1 cellular context compared by ENCODE assay signal in the genomic region with DNA sequence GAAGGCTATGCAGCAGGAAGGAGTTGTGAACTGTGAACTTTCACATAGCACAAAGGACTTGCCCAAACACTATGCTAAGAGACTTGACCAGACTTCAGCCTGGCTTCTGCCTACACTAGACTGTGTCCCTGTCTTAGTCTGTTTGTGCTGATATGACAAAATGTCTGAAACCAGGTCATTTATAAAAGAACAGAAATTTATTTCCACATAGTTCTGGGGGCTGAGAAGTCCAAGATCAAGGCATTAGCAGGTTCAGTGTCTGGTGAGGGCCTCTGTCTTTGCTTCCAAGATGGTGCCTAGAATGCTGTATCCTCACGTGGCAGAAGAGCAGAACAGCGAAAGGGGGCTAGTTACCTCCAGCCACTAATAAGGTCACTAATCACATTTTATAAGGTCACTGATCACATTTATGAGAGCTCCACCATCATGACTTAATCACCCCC.
TF ChIP-seq lines count a peak whose summit lies in the region.

No MANE protein-coding gene starts in this region.

TF ChIP-seq in HepG2, 621 proteins besides CTCF, POLR2A, EP300 and RAD21 (continued from another document and continues in another):
- TF ChIP-seq, protein P1, sequence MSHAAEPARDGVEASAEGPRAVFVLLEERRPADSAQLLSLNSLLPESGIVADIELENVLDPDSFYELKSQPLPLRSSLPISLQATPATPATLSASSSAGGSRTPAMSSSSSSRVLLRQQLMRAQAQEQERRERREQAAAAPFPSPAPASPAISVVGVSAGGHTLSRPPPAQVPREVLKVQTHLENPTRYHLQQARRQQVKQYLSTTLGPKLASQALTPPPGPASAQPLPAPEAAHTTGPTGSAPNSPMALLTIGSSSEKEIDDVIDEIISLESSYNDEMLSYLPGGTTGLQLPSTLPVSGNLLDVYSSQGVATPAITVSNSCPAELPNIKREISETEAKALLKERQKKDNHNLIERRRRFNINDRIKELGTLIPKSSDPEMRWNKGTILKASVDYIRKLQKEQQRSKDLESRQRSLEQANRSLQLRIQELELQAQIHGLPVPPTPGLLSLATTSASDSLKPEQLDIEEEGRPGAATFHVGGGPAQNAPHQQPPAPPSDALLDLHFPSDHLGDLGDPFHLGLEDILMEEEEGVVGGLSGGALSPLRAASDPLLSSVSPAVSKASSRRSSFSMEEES (CRISPR knock-in tag; IDR thresholded peaks at IDR 0.05), result no peak
- no peak for TF ChIP-seq SMAD3 (CRISPR knock-in tag; IDR thresholded peaks at IDR 0.05)
- peak; percentile 98 for TF ChIP-seq MAFK (conservative IDR thresholded peaks at IDR 0.05 in 1 of 2, IDR thresholded peaks at IDR 0.05 in 1 of 2; ENCODE audit: low read length in 2 of 2)
- TF ChIP-seq ATRX (CRISPR knock-in tag; IDR thresholded peaks at IDR 0.05; ENCODE audit: borderline replicate concordance), result no peak
- TF ChIP-seq, protein P2, sequence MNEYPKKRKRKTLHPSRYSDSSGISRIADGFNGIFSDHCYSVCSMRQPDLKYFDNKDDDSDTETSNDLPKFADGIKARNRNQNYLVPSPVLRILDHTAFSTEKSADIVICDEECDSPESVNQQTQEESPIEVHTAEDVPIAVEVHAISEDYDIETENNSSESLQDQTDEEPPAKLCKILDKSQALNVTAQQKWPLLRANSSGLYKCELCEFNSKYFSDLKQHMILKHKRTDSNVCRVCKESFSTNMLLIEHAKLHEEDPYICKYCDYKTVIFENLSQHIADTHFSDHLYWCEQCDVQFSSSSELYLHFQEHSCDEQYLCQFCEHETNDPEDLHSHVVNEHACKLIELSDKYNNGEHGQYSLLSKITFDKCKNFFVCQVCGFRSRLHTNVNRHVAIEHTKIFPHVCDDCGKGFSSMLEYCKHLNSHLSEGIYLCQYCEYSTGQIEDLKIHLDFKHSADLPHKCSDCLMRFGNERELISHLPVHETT (CRISPR knock-in tag; conservative IDR thresholded peaks at IDR 0.05), result no peak
- peak; percentile 29; the same call in 1 of the 2 replicates for TF ChIP-seq ZNF44 (CRISPR knock-in tag; IDR thresholded peaks at IDR 0.05)
- TF ChIP-seq ZMYM4 (CRISPR knock-in tag; IDR thresholded peaks at IDR 0.05), result peak; percentile 64
- TF ChIP-seq ZFP36L2 (CRISPR knock-in tag; IDR thresholded peaks at IDR 0.05), result no peak
- TF ChIP-seq, protein P3, sequence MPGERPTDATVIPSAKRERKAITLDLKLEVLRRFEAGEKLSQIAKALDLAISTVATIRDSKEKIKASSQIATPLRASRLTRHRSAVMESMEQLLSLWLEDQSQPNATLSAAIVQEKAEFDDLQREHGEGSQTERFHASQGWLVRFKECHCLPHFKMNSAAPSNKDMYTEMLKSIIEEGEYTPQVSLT (CRISPR knock-in tag; IDR thresholded peaks at IDR 0.05; ENCODE audit: borderline replicate concordance, low read depth), result no peak
- no peak for TF ChIP-seq MYC (CRISPR knock-in tag; IDR thresholded peaks at IDR 0.05; ENCODE audit: borderline replicate concordance)
- no peak for TF ChIP-seq HDAC6 (IDR thresholded peaks at IDR 0.05; ENCODE audit: low read depth, low read length)
- TF ChIP-seq, protein P4, sequence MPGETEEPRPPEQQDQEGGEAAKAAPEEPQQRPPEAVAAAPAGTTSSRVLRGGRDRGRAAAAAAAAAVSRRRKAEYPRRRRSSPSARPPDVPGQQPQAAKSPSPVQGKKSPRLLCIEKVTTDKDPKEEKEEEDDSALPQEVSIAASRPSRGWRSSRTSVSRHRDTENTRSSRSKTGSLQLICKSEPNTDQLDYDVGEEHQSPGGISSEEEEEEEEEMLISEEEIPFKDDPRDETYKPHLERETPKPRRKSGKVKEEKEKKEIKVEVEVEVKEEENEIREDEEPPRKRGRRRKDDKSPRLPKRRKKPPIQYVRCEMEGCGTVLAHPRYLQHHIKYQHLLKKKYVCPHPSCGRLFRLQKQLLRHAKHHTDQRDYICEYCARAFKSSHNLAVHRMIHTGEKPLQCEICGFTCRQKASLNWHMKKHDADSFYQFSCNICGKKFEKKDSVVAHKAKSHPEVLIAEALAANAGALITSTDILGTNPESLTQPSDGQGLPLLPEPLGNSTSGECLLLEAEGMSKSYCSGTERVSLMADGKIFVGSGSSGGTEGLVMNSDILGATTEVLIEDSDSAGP (CRISPR knock-in tag; IDR thresholded peaks at IDR 0.05; ENCODE audit: borderline replicate concordance), result no peak
- TF ChIP-seq, protein P5, sequence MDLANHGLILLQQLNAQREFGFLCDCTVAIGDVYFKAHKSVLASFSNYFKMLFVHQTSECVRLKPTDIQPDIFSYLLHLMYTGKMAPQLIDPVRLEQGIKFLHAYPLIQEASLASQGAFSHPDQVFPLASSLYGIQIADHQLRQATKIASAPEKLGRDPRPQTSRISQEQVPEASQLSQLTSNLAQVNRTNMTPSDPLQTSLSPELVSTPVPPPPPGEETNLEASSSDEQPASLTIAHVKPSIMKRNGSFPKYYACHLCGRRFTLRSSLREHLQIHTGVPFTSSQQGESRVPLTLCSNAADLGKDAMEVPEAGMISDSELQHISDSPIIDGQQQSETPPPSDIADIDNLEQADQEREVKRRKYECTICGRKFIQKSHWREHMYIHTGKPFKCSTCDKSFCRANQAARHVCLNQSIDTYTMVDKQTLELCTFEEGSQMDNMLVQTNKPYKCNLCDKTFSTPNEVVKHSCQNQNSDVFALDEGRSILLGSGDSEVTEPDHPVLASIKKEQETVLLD (CRISPR knock-in tag; IDR thresholded peaks at IDR 0.05; ENCODE audit: low read depth), result no peak
- TF ChIP-seq, protein P6, sequence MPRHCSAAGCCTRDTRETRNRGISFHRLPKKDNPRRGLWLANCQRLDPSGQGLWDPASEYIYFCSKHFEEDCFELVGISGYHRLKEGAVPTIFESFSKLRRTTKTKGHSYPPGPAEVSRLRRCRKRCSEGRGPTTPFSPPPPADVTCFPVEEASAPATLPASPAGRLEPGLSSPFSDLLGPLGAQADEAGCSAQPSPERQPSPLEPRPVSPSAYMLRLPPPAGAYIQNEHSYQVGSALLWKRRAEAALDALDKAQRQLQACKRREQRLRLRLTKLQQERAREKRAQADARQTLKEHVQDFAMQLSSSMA (CRISPR knock-in tag; IDR thresholded peaks at IDR 0.05), result no peak
- TF ChIP-seq CENPT (CRISPR knock-in tag; IDR thresholded peaks at IDR 0.05; ENCODE audit: low read depth), result no peak
- TF ChIP-seq THYN1 (CRISPR knock-in tag; IDR thresholded peaks at IDR 0.05; ENCODE audit: borderline replicate concordance, low read depth), result no peak
- peak; percentile 97 for TF ChIP-seq MAFF (IDR thresholded peaks at IDR 0.05; ENCODE audit: low read depth, low read length)
- no peak for TF ChIP-seq TEAD2 (CRISPR knock-in tag; IDR thresholded peaks at IDR 0.05)
- TF ChIP-seq, protein P7, sequence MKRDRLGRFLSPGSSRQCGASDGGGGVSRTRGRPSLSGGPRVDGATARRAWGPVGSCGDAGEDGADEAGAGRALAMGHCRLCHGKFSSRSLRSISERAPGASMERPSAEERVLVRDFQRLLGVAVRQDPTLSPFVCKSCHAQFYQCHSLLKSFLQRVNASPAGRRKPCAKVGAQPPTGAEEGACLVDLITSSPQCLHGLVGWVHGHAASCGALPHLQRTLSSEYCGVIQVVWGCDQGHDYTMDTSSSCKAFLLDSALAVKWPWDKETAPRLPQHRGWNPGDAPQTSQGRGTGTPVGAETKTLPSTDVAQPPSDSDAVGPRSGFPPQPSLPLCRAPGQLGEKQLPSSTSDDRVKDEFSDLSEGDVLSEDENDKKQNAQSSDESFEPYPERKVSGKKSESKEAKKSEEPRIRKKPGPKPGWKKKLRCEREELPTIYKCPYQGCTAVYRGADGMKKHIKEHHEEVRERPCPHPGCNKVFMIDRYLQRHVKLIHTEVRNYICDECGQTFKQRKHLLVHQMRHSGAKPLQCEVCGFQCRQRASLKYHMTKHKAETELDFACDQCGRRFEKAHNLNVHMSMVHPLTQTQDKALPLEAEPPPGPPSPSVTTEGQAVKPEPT (CRISPR knock-in tag; IDR thresholded peaks at IDR 0.05; ENCODE audit: low read depth), result no peak
- no peak for TF ChIP-seq MTF1 (CRISPR knock-in tag; IDR thresholded peaks at IDR 0.05)
- TF ChIP-seq TARDBP (CRISPR knock-in tag; IDR thresholded peaks at IDR 0.05), result 0 out of 2 replicates have a peak, but pooled peaks have one; percentile 35
- TF ChIP-seq, protein P8, sequence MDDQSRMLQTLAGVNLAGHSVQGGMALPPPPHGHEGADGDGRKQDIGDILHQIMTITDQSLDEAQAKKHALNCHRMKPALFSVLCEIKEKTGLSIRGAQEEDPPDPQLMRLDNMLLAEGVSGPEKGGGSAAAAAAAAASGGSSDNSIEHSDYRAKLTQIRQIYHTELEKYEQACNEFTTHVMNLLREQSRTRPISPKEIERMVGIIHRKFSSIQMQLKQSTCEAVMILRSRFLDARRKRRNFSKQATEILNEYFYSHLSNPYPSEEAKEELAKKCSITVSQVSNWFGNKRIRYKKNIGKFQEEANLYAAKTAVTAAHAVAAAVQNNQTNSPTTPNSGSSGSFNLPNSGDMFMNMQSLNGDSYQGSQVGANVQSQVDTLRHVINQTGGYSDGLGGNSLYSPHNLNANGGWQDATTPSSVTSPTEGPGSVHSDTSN (CRISPR knock-in tag; IDR thresholded peaks at IDR 0.05; ENCODE audit: borderline replicate concordance), result no peak
- no peak for TF ChIP-seq RXRB (CRISPR knock-in tag; IDR thresholded peaks at IDR 0.05; ENCODE audit: borderline replicate concordance)
- no peak for TF ChIP-seq TAF15 (IDR thresholded peaks at IDR 0.05; ENCODE audit: low read depth, low read length, poor library complexity, severe bottlenecking)
- 0 out of 2 replicates have a peak, but pooled peaks have one; percentile 37 for TF ChIP-seq ESRRA (CRISPR knock-in tag; IDR thresholded peaks at IDR 0.05; ENCODE audit: low read depth)
- TF ChIP-seq GZF1 (CRISPR knock-in tag; IDR thresholded peaks at IDR 0.05), result no peak
- TF ChIP-seq ZNF7 (CRISPR knock-in tag; IDR thresholded peaks at IDR 0.05), result peak; percentile 78
- TF ChIP-seq KLF6 (CRISPR knock-in tag; IDR thresholded peaks at IDR 0.05), result no peak
- no peak for TF ChIP-seq ZNF33B (CRISPR knock-in tag; IDR thresholded peaks at IDR 0.05)
- no peak for TF ChIP-seq ZNF747 (CRISPR knock-in tag; IDR thresholded peaks at IDR 0.05; ENCODE audit: borderline replicate concordance)
- no peak for TF ChIP-seq MEF2D (CRISPR knock-in tag; IDR thresholded peaks at IDR 0.05)
- TF ChIP-seq SMARCC2 (IDR thresholded peaks at IDR 0.05), result no peak
- no peak for TF ChIP-seq BHLHE40 (IDR thresholded peaks at IDR 0.05; ENCODE audit: low read length)
- no peak for TF ChIP-seq RBM39 (IDR thresholded peaks at IDR 0.05; ENCODE audit: low read depth, low read length, poor library complexity, severe bottlenecking)
- no peak for TF ChIP-seq ELF3 (CRISPR knock-in tag; IDR thresholded peaks at IDR 0.05)
- no peak for TF ChIP-seq SKI (IDR thresholded peaks at IDR 0.05; ENCODE audit: partially characterized antibody)
- TF ChIP-seq NR3C1 (CRISPR knock-in tag; IDR thresholded peaks at IDR 0.05), result no peak
- TF ChIP-seq SSRP1 (CRISPR knock-in tag; IDR thresholded peaks at IDR 0.05), result no peak
- no peak for TF ChIP-seq JUNB (CRISPR knock-in tag; IDR thresholded peaks at IDR 0.05; ENCODE audit: borderline replicate concordance)
- TF ChIP-seq, protein P9, sequence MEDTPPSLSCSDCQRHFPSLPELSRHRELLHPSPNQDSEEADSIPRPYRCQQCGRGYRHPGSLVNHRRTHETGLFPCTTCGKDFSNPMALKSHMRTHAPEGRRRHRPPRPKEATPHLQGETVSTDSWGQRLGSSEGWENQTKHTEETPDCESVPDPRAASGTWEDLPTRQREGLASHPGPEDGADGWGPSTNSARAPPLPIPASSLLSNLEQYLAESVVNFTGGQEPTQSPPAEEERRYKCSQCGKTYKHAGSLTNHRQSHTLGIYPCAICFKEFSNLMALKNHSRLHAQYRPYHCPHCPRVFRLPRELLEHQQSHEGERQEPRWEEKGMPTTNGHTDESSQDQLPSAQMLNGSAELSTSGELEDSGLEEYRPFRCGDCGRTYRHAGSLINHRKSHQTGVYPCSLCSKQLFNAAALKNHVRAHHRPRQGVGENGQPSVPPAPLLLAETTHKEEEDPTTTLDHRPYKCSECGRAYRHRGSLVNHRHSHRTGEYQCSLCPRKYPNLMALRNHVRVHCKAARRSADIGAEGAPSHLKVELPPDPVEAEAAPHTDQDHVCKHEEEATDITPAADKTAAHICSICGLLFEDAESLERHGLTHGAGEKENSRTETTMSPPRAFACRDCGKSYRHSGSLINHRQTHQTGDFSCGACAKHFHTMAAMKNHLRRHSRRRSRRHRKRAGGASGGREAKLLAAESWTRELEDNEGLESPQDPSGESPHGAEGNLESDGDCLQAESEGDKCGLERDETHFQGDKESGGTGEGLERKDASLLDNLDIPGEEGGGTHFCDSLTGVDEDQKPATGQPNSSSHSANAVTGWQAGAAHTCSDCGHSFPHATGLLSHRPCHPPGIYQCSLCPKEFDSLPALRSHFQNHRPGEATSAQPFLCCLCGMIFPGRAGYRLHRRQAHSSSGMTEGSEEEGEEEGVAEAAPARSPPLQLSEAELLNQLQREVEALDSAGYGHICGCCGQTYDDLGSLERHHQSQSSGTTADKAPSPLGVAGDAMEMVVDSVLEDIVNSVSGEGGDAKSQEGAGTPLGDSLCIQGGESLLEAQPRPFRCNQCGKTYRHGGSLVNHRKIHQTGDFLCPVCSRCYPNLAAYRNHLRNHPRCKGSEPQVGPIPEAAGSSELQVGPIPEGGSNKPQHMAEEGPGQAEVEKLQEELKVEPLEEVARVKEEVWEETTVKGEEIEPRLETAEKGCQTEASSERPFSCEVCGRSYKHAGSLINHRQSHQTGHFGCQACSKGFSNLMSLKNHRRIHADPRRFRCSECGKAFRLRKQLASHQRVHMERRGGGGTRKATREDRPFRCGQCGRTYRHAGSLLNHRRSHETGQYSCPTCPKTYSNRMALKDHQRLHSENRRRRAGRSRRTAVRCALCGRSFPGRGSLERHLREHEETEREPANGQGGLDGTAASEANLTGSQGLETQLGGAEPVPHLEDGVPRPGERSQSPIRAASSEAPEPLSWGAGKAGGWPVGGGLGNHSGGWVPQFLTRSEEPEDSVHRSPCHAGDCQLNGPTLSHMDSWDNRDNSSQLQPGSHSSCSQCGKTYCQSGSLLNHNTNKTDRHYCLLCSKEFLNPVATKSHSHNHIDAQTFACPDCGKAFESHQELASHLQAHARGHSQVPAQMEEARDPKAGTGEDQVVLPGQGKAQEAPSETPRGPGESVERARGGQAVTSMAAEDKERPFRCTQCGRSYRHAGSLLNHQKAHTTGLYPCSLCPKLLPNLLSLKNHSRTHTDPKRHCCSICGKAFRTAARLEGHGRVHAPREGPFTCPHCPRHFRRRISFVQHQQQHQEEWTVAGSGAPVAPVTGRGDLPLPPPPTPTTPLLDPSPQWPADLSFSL (CRISPR knock-in tag; IDR thresholded peaks at IDR 0.05), result no peak
- no peak for TF ChIP-seq ZNF335 (CRISPR knock-in tag; IDR thresholded peaks at IDR 0.05)
- TF ChIP-seq SPEN (CRISPR knock-in tag; IDR thresholded peaks at IDR 0.05; ENCODE audit: low read depth), result no peak
- no peak for TF ChIP-seq ELF1 (CRISPR knock-in tag; IDR thresholded peaks at IDR 0.05)
- TF ChIP-seq ARID2 (CRISPR knock-in tag; IDR thresholded peaks at IDR 0.05; ENCODE audit: borderline replicate concordance), result peak; percentile 61; the same call in 1 of the 2 replicates
- TF ChIP-seq, protein P10, sequence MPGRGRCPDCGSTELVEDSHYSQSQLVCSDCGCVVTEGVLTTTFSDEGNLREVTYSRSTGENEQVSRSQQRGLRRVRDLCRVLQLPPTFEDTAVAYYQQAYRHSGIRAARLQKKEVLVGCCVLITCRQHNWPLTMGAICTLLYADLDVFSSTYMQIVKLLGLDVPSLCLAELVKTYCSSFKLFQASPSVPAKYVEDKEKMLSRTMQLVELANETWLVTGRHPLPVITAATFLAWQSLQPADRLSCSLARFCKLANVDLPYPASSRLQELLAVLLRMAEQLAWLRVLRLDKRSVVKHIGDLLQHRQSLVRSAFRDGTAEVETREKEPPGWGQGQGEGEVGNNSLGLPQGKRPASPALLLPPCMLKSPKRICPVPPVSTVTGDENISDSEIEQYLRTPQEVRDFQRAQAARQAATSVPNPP (CRISPR knock-in tag; IDR thresholded peaks at IDR 0.05), result no peak
- no peak for TF ChIP-seq MAF1 (CRISPR knock-in tag; IDR thresholded peaks at IDR 0.05; ENCODE audit: borderline replicate concordance)
- TF ChIP-seq RCOR2 (CRISPR knock-in tag; IDR thresholded peaks at IDR 0.05), result no peak
- TF ChIP-seq TBP (CRISPR knock-in tag; IDR thresholded peaks at IDR 0.05), result no peak
- TF ChIP-seq ZNF878 (CRISPR knock-in tag; IDR thresholded peaks at IDR 0.05), result no peak
